ENCODE assay signal across 8 cellular contexts in genomic region chr13:42992585-42993122, GRCh38. TPM values are rescaled to one million over a fixed set of nuclear protein-coding genes. Genes with fewer than 3 reads are reported as not detected.
A peak's percentile ranks its signal among the peaks of the same experiment; 100 is the strongest.
DNase-seq lines count a peak whose midpoint lies in the region; ATAC-seq, FAIRE-seq and TF ChIP-seq lines count a peak whose summit lies in the region.

No MANE protein-coding gene starts in this region.

- H3K9me3 Mint-ChIP-seq in CD8-positive, alpha-beta T cell = no peaks in the 10 kb centered on the region
- no peaks in the 10 kb centered on the region for H3K9me3 Mint-ChIP-seq in naive B cell

- peak in 2 of 7 experiments; percentile 9 to 60 for DNase-seq in CD8-positive, alpha-beta T cell
- DNase-seq in choroid plexus epithelial cell (ENCODE audit: low read depth) (peak; percentile 42), naive B cell (peak; percentile 65), RKO (ENCODE audit: low spot score) (no peak), GOT3 (lab: John Stamatoyannopoulos, UW) (no peak), frontal cortex (ENCODE audit: low spot score in 2 of 2) (no peak)

- peaks cover 9% of the 10 kb centered on the region for H3K36me3 Mint-ChIP-seq in CD8-positive, alpha-beta T cell
- no peaks in the 10 kb centered on the region for H3K36me3 Mint-ChIP-seq in naive B cell

- FAIRE-seq in frontal cortex (lab: Jason Lieb, UNC) = no peak

- H3K9me2 ChIP-seq in Loucy (replicated peaks; ENCODE audit: low read depth, low read length) = no peaks in the 10 kb centered on the region

- no peaks in the 10 kb centered on the region for H3K27me3 Mint-ChIP-seq in CD8-positive, alpha-beta T cell (ENCODE audit: low read depth)
- H3K27me3 Mint-ChIP-seq in naive B cell = no peaks in the 10 kb centered on the region

- CTCF ChIA-PET in CD8-positive, alpha-beta T cell (lab: Charles Lee) = interaction anchor here (0.8 to 2.1 kb wide), 4 partner anchors 11 to 23 kb away, joined by 3 to 14 read pairs (median 8); no protein-coding TSS in a partner anchor

- peak overlapping the region; percentile 67 for H3K9ac ChIP-seq in Loucy (ENCODE audit: low read depth, low read length, poor library complexity, severe bottlenecking)

- H3K4me1 Mint-ChIP-seq in CD8-positive, alpha-beta T cell (ENCODE audit: low read depth) = peaks cover 34% of the 10 kb centered on the region
- peaks cover 21 to 44% (median 25%) of the 10 kb centered on the region in 3 donors for H3K4me1 Mint-ChIP-seq in naive B cell

- H3K27ac Mint-ChIP-seq in CD8-positive, alpha-beta T cell = peak overlapping the region; percentile 99
- peak overlapping the region; percentile 98 to 100 (median 99) for H3K27ac Mint-ChIP-seq in naive B cell

- H3K4me3 Mint-ChIP-seq in CD8-positive, alpha-beta T cell = peak overlapping the region; percentile 93
- H3K4me3 Mint-ChIP-seq in naive B cell = peak overlapping the region; percentile 94 to 98 (median 97)

- H3K36me3 ChIP-seq in CD8-positive, alpha-beta T cell (ENCODE audit: insufficient read depth, low read length) = no peaks in the 10 kb centered on the region
- H3K36me3 ChIP-seq in Loucy (ENCODE audit: insufficient read depth, low read length) = no peaks in the 10 kb centered on the region

- POLR2A ChIA-PET in CD8-positive, alpha-beta T cell (lab: Charles Lee) = interaction anchor here (0.6 to 4.1 kb wide), 14 partner anchors 10 to 92 kb away, joined by 3 to 32 read pairs (median 4); partner anchors contain the start of gene DNAJC15

- TF ChIP-seq CTCF in CD8-positive, alpha-beta T cell (IDR thresholded peaks at IDR 0.05) = no peak
- TF ChIP-seq CTCF in Loucy (conservative IDR thresholded peaks at IDR 0.05; ENCODE audit: low read length) (no peak), choroid plexus epithelial cell (conservative IDR thresholded peaks at IDR 0.05; ENCODE audit: low read depth, low read length) (no peak)

- peak overlapping the region; percentile 74 for H3K4me3 ChIP-seq in CD8-positive, alpha-beta T cell (ENCODE audit: low read depth, low read length)
- peak overlapping the region; percentile 74 for H3K4me3 ChIP-seq in Loucy (ENCODE audit: low read length, poor library complexity, severe bottlenecking)
- H3K4me3 ChIP-seq in choroid plexus epithelial cell (ENCODE audit: low read depth, low read length) = peak overlapping the region; percentile 69

- no peaks in the 10 kb centered on the region; the same call in 1 of the 2 replicates for H3F3A ChIP-seq in Loucy (ENCODE audit: low read depth)

- no peaks in the 10 kb centered on the region for H3K27me3 ChIP-seq in CD8-positive, alpha-beta T cell (ENCODE audit: insufficient read depth, low read length)
- H3K27me3 ChIP-seq in Loucy (ENCODE audit: insufficient read depth, low read length, poor library complexity, severe bottlenecking) = no peaks in the 10 kb centered on the region

- peaks cover 27% of the 10 kb centered on the region for H3K4me1 ChIP-seq in CD8-positive, alpha-beta T cell (ENCODE audit: insufficient read depth, low read length)
- peaks cover 24% of the 10 kb centered on the region for H3K4me1 ChIP-seq in Loucy (ENCODE audit: insufficient read depth, low read length, poor library complexity, severe bottlenecking)

- H3K79me2 ChIP-seq in Loucy (ENCODE audit: insufficient read depth, low read length) = no peaks in the 10 kb centered on the region

- peak overlapping the region; percentile 75 for H3K4me2 ChIP-seq in Loucy (ENCODE audit: low read depth, low read length, poor library complexity, severe bottlenecking)

- no peaks in the 10 kb centered on the region for H3K9me3 ChIP-seq in CD8-positive, alpha-beta T cell (ENCODE audit: low read length)
- no peaks in the 10 kb centered on the region for H3K9me3 ChIP-seq in Loucy (ENCODE audit: insufficient read depth, low read depth, low read length)

- peak overlapping the region; percentile 82 for H2AFZ ChIP-seq in Loucy (ENCODE audit: low read length)

- H3K27ac ChIP-seq in CD8-positive, alpha-beta T cell (ENCODE audit: low read depth, low read length) = peak overlapping the region; percentile 97

- intact Hi-C loops in CD8-positive, alpha-beta T cell (cut with DNase I, micrococcal nuclease) = loop anchor here (1.0 to 10.0 kb wide), 6 partner anchors 22 to 1585 kb away; partner anchors contain the start of genes DNAJC15 (in 2 of the 2) and TSC22D1 (in 2 of the 2)

- no peaks in the 10 kb centered on the region for H4K20me1 ChIP-seq in Loucy (ENCODE audit: insufficient read depth, low read length, poor library complexity, severe bottlenecking)

- peak; percentile 68 for ATAC-seq in CD8-positive, alpha-beta T cell
- ATAC-seq in GM21526 (IDR thresholded peaks at IDR 0.05; ENCODE audit: low FRiP score, unreplicated experiment) (peak; percentile 49), naive B cell (ENCODE audit: low read depth in 2 of 2) (peak; percentile 63 to 66)

RNA-seq across cellular contexts. Expression of gene EPSTI1, which starts 0.6 kb away (rescaled TPM):
- 1 to 10 TPM; 8.8 to 9.7 TPM for total RNA-seq in CD8-positive, alpha-beta T cell
- polyA plus RNA-seq in naive B cell (ENCODE audit: low read depth in 6 of 6) = 10 to 100 TPM; 13.5 to 58.6 (median 26.4) TPM
- total RNA-seq in frontal cortex = 1.2 TPM

RNA-seq across cellular contexts. Expression of gene DNAJC15, which starts 30.7 kb away (rescaled TPM):
- total RNA-seq in CD8-positive, alpha-beta T cell = 1 to 10 TPM; 4.2 to 5.9 TPM
- 10 to 100 TPM; 17.0 to 46.1 (median 32.9) TPM for polyA plus RNA-seq in naive B cell (ENCODE audit: low read depth in 6 of 6)
- total RNA-seq in frontal cortex = 26.1 TPM

Comparison
In these comparisons a context has a peak if more than half of its experiments do, and no peak if none do; other contexts are left out.
1. DNase-seq: peak in choroid plexus epithelial cell (single experiment) and naive B cell (single experiment); none in RKO (single experiment), GOT3 (single experiment) and frontal cortex (0 of 2).
2. Peak in every context shown above with its lines, with median percentiles within 50 percentile points of each other: ATAC-seq and H3K4me3 ChIP-seq.